In the genomic region with DNA sequence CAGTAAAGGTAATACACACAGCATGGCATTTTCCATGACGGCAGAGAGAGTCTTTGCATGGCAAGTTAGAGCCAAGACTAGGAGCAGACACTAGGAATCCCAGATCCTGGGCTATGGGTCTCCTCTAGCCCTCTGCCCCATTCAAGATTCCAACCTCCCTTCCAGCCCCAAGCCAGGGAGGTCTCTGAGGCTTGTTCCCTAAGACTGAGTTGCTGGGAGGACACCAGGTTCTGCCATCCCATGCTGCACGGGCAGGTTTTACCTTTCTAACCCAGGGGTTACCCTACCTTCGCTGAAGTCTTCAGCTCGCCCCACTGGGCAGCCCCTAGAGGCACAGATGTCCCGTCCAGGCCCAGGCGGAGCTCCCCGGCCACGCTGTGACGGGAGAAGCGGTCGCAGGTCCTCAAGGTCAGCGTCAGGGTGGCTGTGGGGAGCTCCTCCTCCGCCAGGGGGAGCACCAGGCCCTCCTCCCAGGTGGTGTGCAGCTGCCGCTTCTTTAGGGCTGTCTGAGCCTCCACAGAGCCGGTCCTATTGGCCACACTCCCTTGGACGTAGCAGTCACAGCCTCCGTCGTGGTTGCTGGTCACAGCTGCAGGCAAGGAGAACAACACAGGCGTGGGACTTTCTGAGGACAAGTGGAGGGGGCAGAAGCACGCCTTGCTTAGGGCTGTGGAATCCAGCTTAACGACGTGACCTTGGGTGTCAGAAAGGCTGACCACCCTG, we compare ENCODE assay signal across 1 cellular context.
A peak's percentile ranks its signal among the peaks of the same experiment; 100 is the strongest.
TF ChIP-seq lines count a peak whose summit lies in the region.

No MANE protein-coding gene starts in this region.

TF ChIP-seq in HepG2, 621 proteins besides CTCF, POLR2A, EP300 and RAD21 (continued from another document and continues in another):
- TF ChIP-seq ZKSCAN1 (IDR thresholded peaks at IDR 0.05; ENCODE audit: low read length) = no peak
- no peak for TF ChIP-seq ATM (IDR thresholded peaks at IDR 0.05; ENCODE audit: borderline replicate concordance)
- TF ChIP-seq HOXA3 (CRISPR knock-in tag; IDR thresholded peaks at IDR 0.05) = no peak
- 0 out of 2 replicates have a peak, but pooled peaks have one; percentile 17 for TF ChIP-seq FOSL2 (CRISPR knock-in tag; IDR thresholded peaks at IDR 0.05)
- TF ChIP-seq ZNF367 (CRISPR knock-in tag; IDR thresholded peaks at IDR 0.05; ENCODE audit: borderline replicate concordance) = no peak
- TF ChIP-seq PCBP2 (optimal IDR thresholded peaks at IDR 0.05; ENCODE audit: low read depth, low read length, poor library complexity, severe bottlenecking) = no peak
- 0 out of 2 replicates have a peak, but pooled peaks have one; percentile 21 for TF ChIP-seq MXD4 (CRISPR knock-in tag; IDR thresholded peaks at IDR 0.05)
- TF ChIP-seq TAF15 (IDR thresholded peaks at IDR 0.05; ENCODE audit: low read depth, low read length, poor library complexity, severe bottlenecking) = no peak
- peak; percentile 62 for TF ChIP-seq STAG1 (CRISPR knock-in tag; IDR thresholded peaks at IDR 0.05)
- TF ChIP-seq CHD2 (IDR thresholded peaks at IDR 0.05; ENCODE audit: low read depth, low read length) = no peak
- TF ChIP-seq MAF1 (CRISPR knock-in tag; IDR thresholded peaks at IDR 0.05; ENCODE audit: borderline replicate concordance) = no peak
- no peak for TF ChIP-seq ATF3 (CRISPR knock-in tag; IDR thresholded peaks at IDR 0.05)
- no peak for TF ChIP-seq CSRNP2 (CRISPR knock-in tag; conservative IDR thresholded peaks at IDR 0.05; ENCODE audit: low read depth)
- TF ChIP-seq RBM39 (IDR thresholded peaks at IDR 0.05; ENCODE audit: low read depth, low read length, poor library complexity, severe bottlenecking) = no peak
- TF ChIP-seq ATF2 (CRISPR knock-in tag; IDR thresholded peaks at IDR 0.05) = no peak
- TF ChIP-seq KLF11 (CRISPR knock-in tag; IDR thresholded peaks at IDR 0.05) = no peak
- TF ChIP-seq, protein P1, sequence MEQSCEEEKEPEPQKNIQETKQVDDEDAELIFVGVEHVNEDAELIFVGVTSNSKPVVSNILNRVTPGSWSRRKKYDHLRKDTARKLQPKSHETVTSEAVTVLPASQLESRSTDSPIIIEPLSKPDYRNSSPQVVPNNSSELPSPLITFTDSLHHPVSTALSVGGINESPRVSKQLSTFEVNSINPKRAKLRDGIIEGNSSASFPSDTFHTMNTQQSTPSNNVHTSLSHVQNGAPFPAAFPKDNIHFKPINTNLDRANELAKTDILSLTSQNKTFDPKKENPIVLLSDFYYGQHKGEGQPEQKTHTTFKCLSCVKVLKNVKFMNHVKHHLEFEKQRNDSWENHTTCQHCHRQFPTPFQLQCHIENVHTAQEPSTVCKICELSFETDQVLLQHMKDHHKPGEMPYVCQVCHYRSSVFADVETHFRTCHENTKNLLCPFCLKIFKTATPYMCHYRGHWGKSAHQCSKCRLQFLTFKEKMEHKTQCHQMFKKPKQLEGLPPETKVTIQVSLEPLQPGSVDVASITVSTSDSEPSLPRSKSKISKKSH (CRISPR knock-in tag; IDR thresholded peaks at IDR 0.05; ENCODE audit: borderline replicate concordance) = 0 out of 2 replicates have a peak, but pooled peaks have one; percentile 32
- no peak for TF ChIP-seq GMEB2 (CRISPR knock-in tag; IDR thresholded peaks at IDR 0.05; ENCODE audit: low read depth)
- no peak for TF ChIP-seq ZNF224 (CRISPR knock-in tag; IDR thresholded peaks at IDR 0.05)
- TF ChIP-seq ZNF20 (CRISPR knock-in tag; IDR thresholded peaks at IDR 0.05) = no peak
- no peak for TF ChIP-seq ZNF609 (CRISPR knock-in tag; IDR thresholded peaks at IDR 0.05; ENCODE audit: borderline replicate concordance)
- TF ChIP-seq CCDC6 (CRISPR knock-in tag; IDR thresholded peaks at IDR 0.05) = no peak
- TF ChIP-seq, protein P2, sequence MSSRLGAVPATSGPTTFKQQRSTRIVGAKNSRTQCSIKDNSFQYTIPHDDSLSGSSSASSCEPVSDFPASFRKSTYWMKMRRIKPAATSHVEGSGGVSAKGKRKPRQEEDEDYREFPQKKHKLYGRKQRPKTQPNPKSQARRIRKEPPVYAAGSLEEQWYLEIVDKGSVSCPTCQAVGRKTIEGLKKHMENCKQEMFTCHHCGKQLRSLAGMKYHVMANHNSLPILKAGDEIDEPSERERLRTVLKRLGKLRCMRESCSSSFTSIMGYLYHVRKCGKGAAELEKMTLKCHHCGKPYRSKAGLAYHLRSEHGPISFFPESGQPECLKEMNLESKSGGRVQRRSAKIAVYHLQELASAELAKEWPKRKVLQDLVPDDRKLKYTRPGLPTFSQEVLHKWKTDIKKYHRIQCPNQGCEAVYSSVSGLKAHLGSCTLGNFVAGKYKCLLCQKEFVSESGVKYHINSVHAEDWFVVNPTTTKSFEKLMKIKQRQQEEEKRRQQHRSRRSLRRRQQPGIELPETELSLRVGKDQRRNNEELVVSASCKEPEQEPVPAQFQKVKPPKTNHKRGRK (CRISPR knock-in tag; IDR thresholded peaks at IDR 0.05) = no peak
- TF ChIP-seq SIN3A (IDR thresholded peaks at IDR 0.05; ENCODE audit: borderline replicate concordance, low read depth, low read length) = no peak
- no peak for TF ChIP-seq AKAP8 (CRISPR knock-in tag; IDR thresholded peaks at IDR 0.05)
- TF ChIP-seq ZBTB42 (CRISPR knock-in tag; IDR thresholded peaks at IDR 0.05) = no peak
- no peak for TF ChIP-seq ZNF160 (CRISPR knock-in tag; IDR thresholded peaks at IDR 0.05)
- TF ChIP-seq TFAP4 (IDR thresholded peaks at IDR 0.05; ENCODE audit: borderline replicate concordance, low read depth) = peak; percentile 49; the same call in 1 of the 2 replicates
- TF ChIP-seq KDM5A (IDR thresholded peaks at IDR 0.05; ENCODE audit: borderline replicate concordance, low read length) = no peak
- TF ChIP-seq, protein P3, sequence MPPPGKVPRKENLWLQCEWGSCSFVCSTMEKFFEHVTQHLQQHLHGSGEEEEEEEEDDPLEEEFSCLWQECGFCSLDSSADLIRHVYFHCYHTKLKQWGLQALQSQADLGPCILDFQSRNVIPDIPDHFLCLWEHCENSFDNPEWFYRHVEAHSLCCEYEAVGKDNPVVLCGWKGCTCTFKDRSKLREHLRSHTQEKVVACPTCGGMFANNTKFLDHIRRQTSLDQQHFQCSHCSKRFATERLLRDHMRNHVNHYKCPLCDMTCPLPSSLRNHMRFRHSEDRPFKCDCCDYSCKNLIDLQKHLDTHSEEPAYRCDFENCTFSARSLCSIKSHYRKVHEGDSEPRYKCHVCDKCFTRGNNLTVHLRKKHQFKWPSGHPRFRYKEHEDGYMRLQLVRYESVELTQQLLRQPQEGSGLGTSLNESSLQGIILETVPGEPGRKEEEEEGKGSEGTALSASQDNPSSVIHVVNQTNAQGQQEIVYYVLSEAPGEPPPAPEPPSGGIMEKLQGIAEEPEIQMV (CRISPR knock-in tag; IDR thresholded peaks at IDR 0.05; ENCODE audit: low read depth) = no peak
- TF ChIP-seq ZNF263 (CRISPR knock-in tag; IDR thresholded peaks at IDR 0.05) = peak; percentile 73; the same call in 1 of the 2 replicates
